1 cellular context compared by ENCODE assay signal in the genomic region with DNA sequence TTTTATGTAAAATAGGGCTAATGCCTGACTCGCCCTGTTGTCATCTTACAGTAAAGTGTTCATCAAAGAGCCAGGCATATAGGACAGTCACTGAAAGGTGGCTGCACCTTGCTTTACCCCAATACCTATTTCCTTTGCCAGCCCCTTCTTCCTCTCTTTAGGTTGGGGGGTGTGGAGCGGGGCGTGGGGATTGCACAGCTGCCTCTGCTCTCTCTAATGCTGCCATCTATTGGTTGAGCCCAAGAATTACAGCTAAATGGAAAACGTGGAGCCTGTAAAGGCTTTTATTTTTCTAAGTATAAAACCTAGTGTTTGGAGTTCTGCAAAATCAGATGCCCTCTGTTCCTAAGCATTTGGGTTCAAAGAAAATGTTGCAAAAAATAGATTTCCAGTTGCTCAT.
TF ChIP-seq lines count a peak whose summit lies in the region.

No MANE protein-coding gene starts in this region.

TF ChIP-seq in H1, 55 proteins besides CTCF, POLR2A, EP300 and RAD21 (continued from another document):
- TF ChIP-seq, protein P1, sequence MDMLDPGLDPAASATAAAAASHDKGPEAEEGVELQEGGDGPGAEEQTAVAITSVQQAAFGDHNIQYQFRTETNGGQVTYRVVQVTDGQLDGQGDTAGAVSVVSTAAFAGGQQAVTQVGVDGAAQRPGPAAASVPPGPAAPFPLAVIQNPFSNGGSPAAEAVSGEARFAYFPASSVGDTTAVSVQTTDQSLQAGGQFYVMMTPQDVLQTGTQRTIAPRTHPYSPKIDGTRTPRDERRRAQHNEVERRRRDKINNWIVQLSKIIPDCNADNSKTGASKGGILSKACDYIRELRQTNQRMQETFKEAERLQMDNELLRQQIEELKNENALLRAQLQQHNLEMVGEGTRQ (IDR thresholded peaks at IDR 0.05; ENCODE audit: low read length), result no peak
- TF ChIP-seq, protein P2, sequence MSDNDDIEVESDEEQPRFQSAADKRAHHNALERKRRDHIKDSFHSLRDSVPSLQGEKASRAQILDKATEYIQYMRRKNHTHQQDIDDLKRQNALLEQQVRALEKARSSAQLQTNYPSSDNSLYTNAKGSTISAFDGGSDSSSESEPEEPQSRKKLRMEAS (IDR thresholded peaks at IDR 0.05), result no peak
- TF ChIP-seq GABPA (IDR thresholded peaks at IDR 0.05; ENCODE audit: borderline replicate concordance, insufficient read depth, low read length), result no peak
- no peak for TF ChIP-seq SIN3A (conservative IDR thresholded peaks at IDR 0.05 in 1 of 2, IDR thresholded peaks at IDR 0.05 in 1 of 2; ENCODE audit: low read depth in 1 of 2, low read length in 2 of 2)
- TF ChIP-seq PHF8 (conservative IDR thresholded peaks at IDR 0.05; ENCODE audit: low read depth, low read length), result no peak
- TF ChIP-seq ASH2L (IDR thresholded peaks at IDR 0.05; ENCODE audit: low read length), result no peak
- TF ChIP-seq SAP30 (IDR thresholded peaks at IDR 0.05; ENCODE audit: insufficient read depth, insufficient replicate concordance, low read length), result no peak
- no peak for TF ChIP-seq FOSL1 (IDR thresholded peaks at IDR 0.05; ENCODE audit: insufficient read depth, low read depth, low read length)
- no peak for TF ChIP-seq CHD1 (IDR thresholded peaks at IDR 0.05; ENCODE audit: low read depth, low read length)
- TF ChIP-seq POU5F1 (IDR thresholded peaks at IDR 0.05; ENCODE audit: low read depth, low read length), result no peak
- TF ChIP-seq, protein P3, sequence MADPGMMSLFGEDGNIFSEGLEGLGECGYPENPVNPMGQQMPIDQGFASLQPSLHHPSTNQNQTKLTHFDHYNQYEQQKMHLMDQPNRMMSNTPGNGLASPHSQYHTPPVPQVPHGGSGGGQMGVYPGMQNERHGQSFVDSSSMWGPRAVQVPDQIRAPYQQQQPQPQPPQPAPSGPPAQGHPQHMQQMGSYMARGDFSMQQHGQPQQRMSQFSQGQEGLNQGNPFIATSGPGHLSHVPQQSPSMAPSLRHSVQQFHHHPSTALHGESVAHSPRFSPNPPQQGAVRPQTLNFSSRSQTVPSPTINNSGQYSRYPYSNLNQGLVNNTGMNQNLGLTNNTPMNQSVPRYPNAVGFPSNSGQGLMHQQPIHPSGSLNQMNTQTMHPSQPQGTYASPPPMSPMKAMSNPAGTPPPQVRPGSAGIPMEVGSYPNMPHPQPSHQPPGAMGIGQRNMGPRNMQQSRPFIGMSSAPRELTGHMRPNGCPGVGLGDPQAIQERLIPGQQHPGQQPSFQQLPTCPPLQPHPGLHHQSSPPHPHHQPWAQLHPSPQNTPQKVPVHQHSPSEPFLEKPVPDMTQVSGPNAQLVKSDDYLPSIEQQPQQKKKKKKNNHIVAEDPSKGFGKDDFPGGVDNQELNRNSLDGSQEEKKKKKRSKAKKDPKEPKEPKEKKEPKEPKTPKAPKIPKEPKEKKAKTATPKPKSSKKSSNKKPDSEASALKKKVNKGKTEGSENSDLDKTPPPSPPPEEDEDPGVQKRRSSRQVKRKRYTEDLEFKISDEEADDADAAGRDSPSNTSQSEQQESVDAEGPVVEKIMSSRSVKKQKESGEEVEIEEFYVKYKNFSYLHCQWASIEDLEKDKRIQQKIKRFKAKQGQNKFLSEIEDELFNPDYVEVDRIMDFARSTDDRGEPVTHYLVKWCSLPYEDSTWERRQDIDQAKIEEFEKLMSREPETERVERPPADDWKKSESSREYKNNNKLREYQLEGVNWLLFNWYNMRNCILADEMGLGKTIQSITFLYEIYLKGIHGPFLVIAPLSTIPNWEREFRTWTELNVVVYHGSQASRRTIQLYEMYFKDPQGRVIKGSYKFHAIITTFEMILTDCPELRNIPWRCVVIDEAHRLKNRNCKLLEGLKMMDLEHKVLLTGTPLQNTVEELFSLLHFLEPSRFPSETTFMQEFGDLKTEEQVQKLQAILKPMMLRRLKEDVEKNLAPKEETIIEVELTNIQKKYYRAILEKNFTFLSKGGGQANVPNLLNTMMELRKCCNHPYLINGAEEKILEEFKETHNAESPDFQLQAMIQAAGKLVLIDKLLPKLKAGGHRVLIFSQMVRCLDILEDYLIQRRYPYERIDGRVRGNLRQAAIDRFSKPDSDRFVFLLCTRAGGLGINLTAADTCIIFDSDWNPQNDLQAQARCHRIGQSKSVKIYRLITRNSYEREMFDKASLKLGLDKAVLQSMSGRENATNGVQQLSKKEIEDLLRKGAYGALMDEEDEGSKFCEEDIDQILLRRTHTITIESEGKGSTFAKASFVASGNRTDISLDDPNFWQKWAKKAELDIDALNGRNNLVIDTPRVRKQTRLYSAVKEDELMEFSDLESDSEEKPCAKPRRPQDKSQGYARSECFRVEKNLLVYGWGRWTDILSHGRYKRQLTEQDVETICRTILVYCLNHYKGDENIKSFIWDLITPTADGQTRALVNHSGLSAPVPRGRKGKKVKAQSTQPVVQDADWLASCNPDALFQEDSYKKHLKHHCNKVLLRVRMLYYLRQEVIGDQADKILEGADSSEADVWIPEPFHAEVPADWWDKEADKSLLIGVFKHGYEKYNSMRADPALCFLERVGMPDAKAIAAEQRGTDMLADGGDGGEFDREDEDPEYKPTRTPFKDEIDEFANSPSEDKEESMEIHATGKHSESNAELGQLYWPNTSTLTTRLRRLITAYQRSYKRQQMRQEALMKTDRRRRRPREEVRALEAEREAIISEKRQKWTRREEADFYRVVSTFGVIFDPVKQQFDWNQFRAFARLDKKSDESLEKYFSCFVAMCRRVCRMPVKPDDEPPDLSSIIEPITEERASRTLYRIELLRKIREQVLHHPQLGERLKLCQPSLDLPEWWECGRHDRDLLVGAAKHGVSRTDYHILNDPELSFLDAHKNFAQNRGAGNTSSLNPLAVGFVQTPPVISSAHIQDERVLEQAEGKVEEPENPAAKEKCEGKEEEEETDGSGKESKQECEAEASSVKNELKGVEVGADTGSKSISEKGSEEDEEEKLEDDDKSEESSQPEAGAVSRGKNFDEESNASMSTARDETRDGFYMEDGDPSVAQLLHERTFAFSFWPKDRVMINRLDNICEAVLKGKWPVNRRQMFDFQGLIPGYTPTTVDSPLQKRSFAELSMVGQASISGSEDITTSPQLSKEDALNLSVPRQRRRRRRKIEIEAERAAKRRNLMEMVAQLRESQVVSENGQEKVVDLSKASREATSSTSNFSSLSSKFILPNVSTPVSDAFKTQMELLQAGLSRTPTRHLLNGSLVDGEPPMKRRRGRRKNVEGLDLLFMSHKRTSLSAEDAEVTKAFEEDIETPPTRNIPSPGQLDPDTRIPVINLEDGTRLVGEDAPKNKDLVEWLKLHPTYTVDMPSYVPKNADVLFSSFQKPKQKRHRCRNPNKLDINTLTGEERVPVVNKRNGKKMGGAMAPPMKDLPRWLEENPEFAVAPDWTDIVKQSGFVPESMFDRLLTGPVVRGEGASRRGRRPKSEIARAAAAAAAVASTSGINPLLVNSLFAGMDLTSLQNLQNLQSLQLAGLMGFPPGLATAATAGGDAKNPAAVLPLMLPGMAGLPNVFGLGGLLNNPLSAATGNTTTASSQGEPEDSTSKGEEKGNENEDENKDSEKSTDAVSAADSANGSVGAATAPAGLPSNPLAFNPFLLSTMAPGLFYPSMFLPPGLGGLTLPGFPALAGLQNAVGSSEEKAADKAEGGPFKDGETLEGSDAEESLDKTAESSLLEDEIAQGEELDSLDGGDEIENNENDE (IDR thresholded peaks at IDR 0.05; ENCODE audit: insufficient replicate concordance, low read length), result no peak
- TF ChIP-seq TAF7 (optimal IDR thresholded peaks at IDR 0.05; ENCODE audit: borderline replicate concordance, low read depth, low read length), result no peak
- TF ChIP-seq GTF2F1 (IDR thresholded peaks at IDR 0.05; ENCODE audit: borderline replicate concordance, low read depth, low read length), result no peak
- no peak for TF ChIP-seq EZH2 (IDR thresholded peaks at IDR 0.05; ENCODE audit: low read depth, low read length, severe bottlenecking)
- no peak for TF ChIP-seq TCF12 (IDR thresholded peaks at IDR 0.05; ENCODE audit: low read depth, low read length)
- TF ChIP-seq CEBPB (IDR thresholded peaks at IDR 0.05; ENCODE audit: low read depth, low read length), result no peak
